In the genomic region with DNA sequence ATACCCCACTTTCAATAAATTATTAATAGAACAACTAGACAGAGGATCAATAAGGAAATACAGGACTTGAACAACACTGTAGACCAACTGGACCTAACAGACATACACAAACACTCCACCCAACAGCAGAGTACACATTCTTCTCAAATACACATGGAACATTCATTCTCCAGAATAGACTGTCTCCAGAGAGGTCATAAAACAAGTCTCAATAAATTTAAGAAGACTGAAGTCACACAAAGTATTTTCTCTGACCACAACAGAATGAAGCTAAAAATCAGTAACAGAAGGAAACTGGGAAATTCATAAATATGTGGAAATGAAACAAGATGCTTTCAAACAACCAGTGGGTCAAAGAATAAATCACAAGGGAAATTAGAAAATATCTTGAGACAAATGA, we compare ENCODE assay signal across 21 cellular contexts.
DNase-seq lines count a peak whose midpoint lies in the region; ATAC-seq and TF ChIP-seq lines count a peak whose summit lies in the region.
"Had no signal": no experiment of that assay in that cellular context is flagged by ENCODE, and none has a peak within 500 bp of the region (broad histone marks: within the 10 kb centered on the region; RNA-seq: fewer than 3 reads in every experiment).

No MANE protein-coding gene starts in this region.

- H3K27ac ChIP-seq in SK-N-MC = peak overlapping the region; percentile 67; the same call in 1 of the 2 replicates
- peak overlapping the region; percentile 1 for H3K27ac ChIP-seq in hepatocyte
- H3K27ac ChIP-seq: WERI-Rb-1 had no signal

- intact Hi-C loops in sciatic nerve (cut with DNase I) = no loop called here

- H3K9ac ChIP-seq in SK-N-MC (ENCODE audit: insufficient read length) = no peak overlapping the region

- no peaks in the 10 kb centered on the region for H3K9me2 ChIP-seq in hepatocyte (replicated peaks; ENCODE audit: insufficient read depth)

- H3K4me3 ChIP-seq in AG10803 (ENCODE audit: low read length) (no peak overlapping the region), SK-N-MC (no peak overlapping the region), hepatocyte (no peak overlapping the region)
- H3K4me3 ChIP-seq: uterus had no signal

- no peaks in the 10 kb centered on the region for H4K20me1 ChIP-seq in hepatocyte (ENCODE audit: insufficient read depth, poor library complexity, severe bottlenecking)

- no peaks in the 10 kb centered on the region for H3K9me3 ChIP-seq in SK-N-MC (ENCODE audit: low read depth, low read length)
- H3K9me3 ChIP-seq in hepatocyte (ENCODE audit: low read depth) = no peaks in the 10 kb centered on the region
- H3K9me3 ChIP-seq: uterus had no signal

- TF ChIP-seq CTCF in AG10803 (conservative IDR thresholded peaks at IDR 0.05; ENCODE audit: low read length) = no peak
- TF ChIP-seq CTCF in hepatocyte (IDR thresholded peaks at IDR 0.05; ENCODE audit: poor library complexity) = no peak

- peak; percentile 90 for DNase-seq in AG10803 (ENCODE audit: low read depth)
- no peak for DNase-seq in SK-N-MC (ENCODE audit: low read depth, low spot score)
- no peak for DNase-seq in hepatocyte (ENCODE audit: low spot score)
- DNase-seq in sciatic nerve (ENCODE audit: low spot score) = no peak
- no peak for DNase-seq in NCI-H2196 (lab: John Stamatoyannopoulos, UW; ENCODE audit: unreplicated experiment)
- no peak for DNase-seq in amniotic stem cell (lab: John Stamatoyannopoulos, UW)
- DNase-seq in NCI-H2081 treated with DMSO at 0.1 percent for 48 hours (lab: John Stamatoyannopoulos, UW) = no peak
- no peak for DNase-seq in CD1c-positive myeloid dendritic cell (ENCODE audit: extremely low spot score)
- DNase-seq: activated CD4-positive, alpha-beta T cell treated with anti-CD3 and anti-CD28 coated beads, Interleukin-2, amount 50 U/mL, for 48 hours; activated naive CD8-positive, alpha-beta T cell treated with anti-CD3 and anti-CD28 coated beads for 36 hours; activated T-cell treated with anti-CD3 and anti-CD28 coated beads, Interleukin-2, amount 50 U/mL, for 48 hours; EL; erythroblast; mesendoderm; NCI-H1048; NCI-H69; retina; SHP77; uterus; WERI-Rb-1 had no signal

- ATAC-seq in sciatic nerve = peak; percentile 73
- ATAC-seq: HCT116 had no signal

- peaks cover 6% of the 10 kb centered on the region for H3K79me2 ChIP-seq in hepatocyte

- H2AFZ ChIP-seq in hepatocyte = no peak overlapping the region

- H3K4me2 ChIP-seq in hepatocyte = no peak overlapping the region

- no peaks in the 10 kb centered on the region for H3K27me3 ChIP-seq in hepatocyte
- H3K27me3 ChIP-seq: uterus had no signal

- peaks cover 9% of the 10 kb centered on the region for H3K4me1 ChIP-seq in hepatocyte (ENCODE audit: insufficient read depth)
- H3K4me1 ChIP-seq: uterus had no signal

- H3K36me3 ChIP-seq in SK-N-MC (ENCODE audit: insufficient read depth, low read length) (peaks cover 22% of the 10 kb centered on the region; the same call in 1 of the 2 replicates), hepatocyte (replicated peaks; ENCODE audit: insufficient read depth, low read depth) (no peaks in the 10 kb centered on the region)
- H3K36me3 ChIP-seq: uterus had no signal
